Comparison of ENCODE assay signal across 29 cellular contexts in the genomic region with DNA sequence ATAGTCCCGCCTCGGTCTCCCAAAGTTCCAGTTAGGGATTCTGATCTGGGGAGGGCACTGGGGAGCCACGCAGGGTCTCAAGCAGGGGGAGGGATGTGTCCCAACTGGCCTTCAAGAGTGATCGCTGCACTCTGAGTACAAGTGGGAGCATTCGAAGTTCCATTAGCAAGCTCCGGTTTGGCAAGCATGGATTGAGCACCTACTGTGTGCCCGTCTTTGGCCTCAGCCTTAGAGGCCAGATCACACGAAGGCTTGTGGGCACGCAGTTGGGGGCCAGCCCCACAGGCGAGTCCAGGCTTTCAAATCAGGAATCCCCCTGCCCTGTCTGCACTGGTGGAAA.
"Had no signal": no experiment of that assay in that cellular context is flagged by ENCODE, and none has a peak within 500 bp of the region (broad histone marks: within the 10 kb centered on the region; RNA-seq: fewer than 3 reads in every experiment).

No MANE protein-coding gene starts in this region.

- H3K4me3 ChIP-seq: ascending aorta, breast epithelium, cardiac muscle cell, coronary artery, dorsolateral prefrontal cortex, esophagus muscularis mucosa, gastrocnemius medialis, heart left ventricle had no signal

- DNase-seq: activated CD4-positive, alpha-beta memory T cell treated with anti-CD3 and anti-CD28 coated beads for 36 hours; activated CD4-positive, alpha-beta T cell treated with anti-CD3 and anti-CD28 coated beads for 36 hours; activated CD4-positive, alpha-beta T cell treated with anti-CD3 and anti-CD28 coated beads, Interleukin-2, amount 10 ng/mL, durations not matched to agents 24 days and 14 days; activated CD4-positive, CD25-positive, alpha-beta regulatory T cell; activated CD4-positive, CD25-positive, alpha-beta regulatory T cell treated with anti-CD3 and anti-CD28 coated beads, Interleukin-2, amount 50 U/mL, for 72 hours; activated CD8-positive, alpha-beta memory T cell treated with anti-CD3 and anti-CD28 coated beads, Interleukin-2, amount 10 ng/mL, durations not matched to agents 7 days and 5 days; activated CD8-positive, alpha-beta memory T cell treated with anti-CD3 and anti-CD28 coated beads, Interleukin-2, amount 50 U/mL, for 4 hours; activated CD8-positive, alpha-beta T cell treated with anti-CD3 and anti-CD28 coated beads, Interleukin-2, amount 10 ng/mL, durations not matched to agents 7 days and 5 days; activated effector memory CD4-positive, alpha-beta T cell treated with anti-CD3 and anti-CD28 coated beads, Interleukin-2, amount 50 U/mL, for 16 hours; activated naive CD4-positive, alpha-beta T cell; activated naive CD4-positive, alpha-beta T cell treated with anti-CD3 and anti-CD28 coated beads, Interleukin-2, amount 10 ng/mL, durations not matched to agents 7 days and 5 days; activated naive CD8-positive, alpha-beta T cell treated with anti-CD3 and anti-CD28 coated beads, Interleukin-2, amount 10 ng/mL, durations not matched to agents 7 days and 5 days; activated T-cell treated with anti-CD3 and anti-CD28 coated beads, Interleukin-2, amount 50 U/mL, for 1 hour; activated T-cell treated with anti-CD3 and anti-CD28 coated beads, Interleukin-2, amount 50 U/mL, for 48 hours; dorsolateral prefrontal cortex; effector memory CD4-positive, alpha-beta T cell; foreskin keratinocyte; gastrocnemius medialis; glutamatergic neuron; T-helper 1 cell; T-helper 17 cell; T1000 had no signal

- ATAC-seq: activated CD4-positive, alpha-beta T cell treated with anti-CD3 and anti-CD28 coated beads for 36 hours; activated CD8-positive, alpha-beta memory T cell treated with anti-CD3 and anti-CD28 coated beads, Interleukin-2, amount 10 ng/mL, durations not matched to agents 7 days and 5 days; activated CD8-positive, alpha-beta T cell treated with anti-CD3 and anti-CD28 coated beads, Interleukin-2, amount 10 ng/mL, durations not matched to agents 7 days and 5 days; activated naive CD4-positive, alpha-beta T cell treated with anti-CD3 and anti-CD28 coated beads, Interleukin-2, amount 50 U/mL, for 72 hours; foreskin keratinocyte; gastrocnemius medialis; heart left ventricle; T-helper 17 cell had no signal

- H3K36me3 ChIP-seq: ascending aorta, breast epithelium, cardiac muscle cell, esophagus muscularis mucosa, gastrocnemius medialis, heart left ventricle had no signal

- H3K27me3 ChIP-seq: ascending aorta had no signal
